Comparison of ENCODE assay signal across 8 cellular contexts in genomic region chr3:126926684-126927404, GRCh38. TPM values are rescaled to one million over a fixed set of nuclear protein-coding genes. Genes with fewer than 3 reads are reported as not detected.
DNase-seq lines count a peak whose midpoint lies in the region; TF ChIP-seq lines count a peak whose summit lies in the region.

No MANE protein-coding gene starts in this region.

- no peak for TF ChIP-seq RAD21 in SK-N-SH (IDR thresholded peaks at IDR 0.05; ENCODE audit: low read length)

- H4K20me1 ChIP-seq in SK-N-SH (ENCODE audit: insufficient read depth) (no peaks in the 10 kb centered on the region), fibroblast of lung (ENCODE audit: control insufficient read depth, extremely low read depth, insufficient read depth, low read length) (no peaks in the 10 kb centered on the region)

- H2AFZ ChIP-seq in SK-N-SH (ENCODE audit: low read depth) (no peak overlapping the region), fibroblast of lung (ENCODE audit: low read length) (peak overlapping the region; percentile 33)

- H3K4me1 ChIP-seq in BE2C (peaks cover 49% of the 10 kb centered on the region), SK-N-SH (ENCODE audit: control insufficient read depth in 1 of 2, insufficient read depth in 2 of 2, low read depth in 1 of 2, low read length in 1 of 2) (peaks cover 42 to 52% of the 10 kb centered on the region in 2 experiments), fibroblast of lung (ENCODE audit: control insufficient read depth, extremely low read depth, insufficient read depth, low read length) (peaks cover 14% of the 10 kb centered on the region), ovary (ENCODE audit: insufficient read depth) (peaks cover 7% of the 10 kb centered on the region)

- H3K4me3 Mint-ChIP-seq in progenitor cell of endocrine pancreas (ENCODE audit: low read depth), result no peak overlapping the region
- H3K4me3 Mint-ChIP-seq in activated CD4-positive, alpha-beta memory T cell treated with anti-CD3 and anti-CD28 coated beads for 36 hours, result no peak overlapping the region

- H3K79me2 ChIP-seq in SK-N-SH (ENCODE audit: insufficient read depth), result no peaks in the 10 kb centered on the region
- H3K79me2 ChIP-seq in fibroblast of lung (ENCODE audit: control insufficient read depth, insufficient read depth, low read length), result no peaks in the 10 kb centered on the region

- no peak overlapping the region for H3K27ac Mint-ChIP-seq in progenitor cell of endocrine pancreas
- no peak overlapping the region for H3K27ac Mint-ChIP-seq in activated CD4-positive, alpha-beta memory T cell treated with anti-CD3 and anti-CD28 coated beads for 36 hours

- H3K4me2 ChIP-seq in SK-N-SH (peak overlapping the region; percentile 80), fibroblast of lung (ENCODE audit: extremely low read depth, insufficient read depth, low read length) (peak overlapping the region; percentile 67)

- CTCF ChIA-PET in SK-N-SH (lab: Yijun Ruan, JAX), result interaction anchor here (0.9 to 1.8 kb wide), 8 partner anchors 12 to 404 kb away, joined by 3 to 12 read pairs (median 4); no protein-coding TSS in a partner anchor
- CTCF ChIA-PET in activated CD4-positive, alpha-beta memory T cell treated with anti-CD3 and anti-CD28 coated beads for 36 hours (lab: Charles Lee), result no interaction called here

- H3K4me1 Mint-ChIP-seq in progenitor cell of endocrine pancreas (ENCODE audit: low read depth), result peaks cover 43% of the 10 kb centered on the region
- H3K4me1 Mint-ChIP-seq in activated CD4-positive, alpha-beta memory T cell treated with anti-CD3 and anti-CD28 coated beads for 36 hours (ENCODE audit: low read depth), result no peaks in the 10 kb centered on the region

- no peaks in the 10 kb centered on the region for H3K9me3 ChIP-seq in BE2C
- no peaks in the 10 kb centered on the region for H3K9me3 ChIP-seq in SK-N-SH
- H3K9me3 ChIP-seq in fibroblast of lung (ENCODE audit: control insufficient read depth, insufficient read depth, low read depth, low read length), result no peaks in the 10 kb centered on the region
- H3K9me3 ChIP-seq in ovary, result no peaks in the 10 kb centered on the region

- POLR2A ChIA-PET in SK-N-SH (lab: Yijun Ruan, JAX), result interaction anchor here (0.7 to 1.1 kb wide), 2 partner anchors 10 to 11 kb away, joined by 3 to 4 read pairs; no protein-coding TSS in a partner anchor
- POLR2A ChIA-PET in activated CD4-positive, alpha-beta memory T cell treated with anti-CD3 and anti-CD28 coated beads for 36 hours (lab: Charles Lee), result no interaction called here

- no peaks in the 10 kb centered on the region for H3K9me3 Mint-ChIP-seq in progenitor cell of endocrine pancreas (ENCODE audit: low read depth)
- H3K9me3 Mint-ChIP-seq in activated CD4-positive, alpha-beta memory T cell treated with anti-CD3 and anti-CD28 coated beads for 36 hours, result no peaks in the 10 kb centered on the region

- 23% methylated on average over 6 of the region's 11 CpGs for WGBS in SK-N-SH (ENCODE audit: low lambda C conversion rate)
- WGBS in ovary, 3 donors, result 36 to 54% (median 48%) methylated on average over 11 of the region's 11 CpGs

- DNase-seq in BE2C (peak; percentile 51), SK-N-SH (no peak), fibroblast of lung (ENCODE audit: low read depth in 2 of 2) (peak; percentile 77 to 92), ovary (peak; percentile 49 to 80 (median 62)), progenitor cell of endocrine pancreas (ENCODE audit: low spot score, unreplicated experiment) (no peak), NCI-H2029 (lab: John Stamatoyannopoulos, UW) (no peak), UCSD-AML1 (lab: John Stamatoyannopoulos, UW; ENCODE audit: unreplicated experiment) (no peak)
- DNase-seq in activated CD4-positive, alpha-beta memory T cell treated with anti-CD3 and anti-CD28 coated beads for 36 hours, result no peak

- no peaks in the 10 kb centered on the region for H3K9me2 ChIP-seq in SK-N-SH

- H3K36me3 Mint-ChIP-seq in progenitor cell of endocrine pancreas (ENCODE audit: insufficient read depth), result no peaks in the 10 kb centered on the region
- no peaks in the 10 kb centered on the region for H3K36me3 Mint-ChIP-seq in activated CD4-positive, alpha-beta memory T cell treated with anti-CD3 and anti-CD28 coated beads for 36 hours

- H3K27me3 ChIP-seq in BE2C (no peaks in the 10 kb centered on the region), SK-N-SH (ENCODE audit: insufficient read depth) (no peaks in the 10 kb centered on the region), fibroblast of lung (ENCODE audit: control insufficient read depth, insufficient read depth, low read length) (no peaks in the 10 kb centered on the region), ovary (no peaks in the 10 kb centered on the region)

- intact Hi-C loops in ovary (cut with DNase I), result no loop called here
- intact Hi-C loops in activated CD4-positive, alpha-beta memory T cell treated with anti-CD3 and anti-CD28 coated beads for 36 hours (cut with micrococcal nuclease), result no loop called here

- TF ChIP-seq CTCF in BE2C (IDR thresholded peaks at IDR 0.05; ENCODE audit: low read depth, low read length), result no peak
- TF ChIP-seq CTCF in SK-N-SH (IDR thresholded peaks at IDR 0.05), result peak; percentile 51
- TF ChIP-seq CTCF in fibroblast of lung (conservative IDR thresholded peaks at IDR 0.05 in 1 of 2, IDR thresholded peaks at IDR 0.05 in 1 of 2; ENCODE audit: low read depth in 1 of 2, low read length in 2 of 2), result peak; percentile 42 to 50
- TF ChIP-seq CTCF in ovary (IDR thresholded peaks at IDR 0.05), result no peak
- TF ChIP-seq CTCF in progenitor cell of endocrine pancreas (IDR thresholded peaks at IDR 0.05; ENCODE audit: unreplicated experiment), result no peak

- H3K27ac ChIP-seq in SK-N-SH (ENCODE audit: low read depth in 2 of 2, low read length in 1 of 2) (peak overlapping the region; percentile 67 to 98), fibroblast of lung (ENCODE audit: insufficient read depth, low read length) (peak overlapping the region; percentile 67), ovary (no peak overlapping the region)

- H3K36me3 ChIP-seq in BE2C, result no peaks in the 10 kb centered on the region
- H3K36me3 ChIP-seq in SK-N-SH (replicated peaks in 1 of 2; ENCODE audit: control insufficient read depth in 1 of 2, insufficient read depth in 2 of 2, low read length in 1 of 2), result no peaks in the 10 kb centered on the region
- H3K36me3 ChIP-seq in fibroblast of lung (ENCODE audit: control insufficient read depth, insufficient read depth, low read length), result no peaks in the 10 kb centered on the region
- H3K36me3 ChIP-seq in ovary, result no peaks in the 10 kb centered on the region

- no peak for TF ChIP-seq POLR2A in ovary (IDR thresholded peaks at IDR 0.05)

- H3K4me3 ChIP-seq in BE2C (ENCODE audit: low read depth, low read length) (no peak overlapping the region), SK-N-SH (ENCODE audit: low read depth in 2 of 2, low read length in 1 of 2) (peak overlapping the region in 1 of 2 experiments; percentile 1; a peak in 1 of 4 replicates), fibroblast of lung (replicated peaks in 1 of 4; ENCODE audit: control extremely low read depth in 1 of 4, insufficient read depth in 1 of 4, low read depth in 3 of 4, low read length in 4 of 4) (no peak overlapping the region), ovary (no peak overlapping the region)

- TF ChIP-seq EP300 in SK-N-SH (IDR thresholded peaks at IDR 0.05; ENCODE audit: borderline replicate concordance in 1 of 2, low read depth in 1 of 2, low read length in 1 of 2) (peak in 1 of 2 experiments; percentile 45; a peak in 1 of 4 replicates), ovary (IDR thresholded peaks at IDR 0.05) (no peak)

- H3K27me3 Mint-ChIP-seq in progenitor cell of endocrine pancreas, result peaks cover 10% of the 10 kb centered on the region
- no peaks in the 10 kb centered on the region for H3K27me3 Mint-ChIP-seq in activated CD4-positive, alpha-beta memory T cell treated with anti-CD3 and anti-CD28 coated beads for 36 hours

- H3F3A ChIP-seq in SK-N-SH (replicated peaks; ENCODE audit: insufficient read depth), result peaks cover 37% of the 10 kb centered on the region

- peak overlapping the region; percentile 72 for H3K9ac ChIP-seq in SK-N-SH
- no peak overlapping the region for H3K9ac ChIP-seq in fibroblast of lung (ENCODE audit: insufficient read depth, low read length)

TF ChIP-seq in SK-N-SH, 30 proteins besides CTCF, POLR2A, EP300 and RAD21 (continues in another document):
- peak; percentile 86 for TF ChIP-seq FOSL2 (IDR thresholded peaks at IDR 0.05; ENCODE audit: borderline replicate concordance, low read depth)
- no peak for TF ChIP-seq ZBTB33 (IDR thresholded peaks at IDR 0.05; ENCODE audit: borderline replicate concordance, low read depth)
- TF ChIP-seq FOXM1 (IDR thresholded peaks at IDR 0.05; ENCODE audit: low read depth), result no peak

RNA-seq across cellular contexts. Expression of gene PLXNA1, which starts 56.1 kb away (rescaled TPM):
- 261 TPM for polyA plus RNA-seq in BE2C (2012; ENCODE audit: insufficient read depth, insufficient read length, low read depth)
- polyA plus RNA-seq in SK-N-SH (2012; rRNA removed) (48.1 and 48.7 TPM in 2 replicates), fibroblast of lung (21.1 and 22.9 TPM in 2 replicates), ovary (10 to 100 TPM in 1 of 2 donors, 1 to 10 TPM in 1; 9.2 to 10.6 TPM)
- 13.2 and 23.6 TPM in 2 replicates for polyA plus RNA-seq in SK-N-SH (2012; cell fraction: cytosol; rRNA removed)
- 104 and 115 TPM in 2 replicates for polyA plus RNA-seq in SK-N-SH (2012; cell fraction: nucleus; rRNA removed)
- total RNA-seq in fibroblast of lung (36.0 and 48.6 TPM in 2 replicates), ovary (10 to 100 TPM; 13.8 to 47.2 (median 27.6) TPM), progenitor cell of endocrine pancreas (104 and 107 TPM in 2 replicates)
- polyA plus RNA-seq in fibroblast of lung (2012), result 30.2 and 38.0 TPM in 2 replicates
- 98.1 and 107 TPM in 2 replicates for polyA minus RNA-seq in fibroblast of lung (ENCODE audit: low replicate concordance)
- total RNA-seq in activated CD4-positive, alpha-beta memory T cell treated with anti-CD3 and anti-CD28 coated beads for 36 hours, result 1 to 10 TPM; 8.8 to 9.3 TPM

Comparison
In these comparisons a context has a peak if more than half of its experiments do, and no peak if none do; other contexts are left out.
1. DNase-seq: peak in BE2C (single experiment), fibroblast of lung (2 of 2) and ovary (5 of 5); none in SK-N-SH (single experiment), progenitor cell of endocrine pancreas (single experiment), NCI-H2029 (single experiment), UCSD-AML1 (single experiment) and activated CD4-positive, alpha-beta memory T cell treated with anti-CD3 and anti-CD28 coated beads for 36 hours (single experiment).
2. CTCF ChIP-seq: peak in SK-N-SH (single experiment) and fibroblast of lung (2 of 2); none in BE2C (single experiment), ovary (0 of 3) and progenitor cell of endocrine pancreas (single experiment).
3. H3K27ac ChIP-seq: peak in SK-N-SH (2 of 2) and fibroblast of lung (single experiment); none in ovary (0 of 2).